In the genomic region with DNA sequence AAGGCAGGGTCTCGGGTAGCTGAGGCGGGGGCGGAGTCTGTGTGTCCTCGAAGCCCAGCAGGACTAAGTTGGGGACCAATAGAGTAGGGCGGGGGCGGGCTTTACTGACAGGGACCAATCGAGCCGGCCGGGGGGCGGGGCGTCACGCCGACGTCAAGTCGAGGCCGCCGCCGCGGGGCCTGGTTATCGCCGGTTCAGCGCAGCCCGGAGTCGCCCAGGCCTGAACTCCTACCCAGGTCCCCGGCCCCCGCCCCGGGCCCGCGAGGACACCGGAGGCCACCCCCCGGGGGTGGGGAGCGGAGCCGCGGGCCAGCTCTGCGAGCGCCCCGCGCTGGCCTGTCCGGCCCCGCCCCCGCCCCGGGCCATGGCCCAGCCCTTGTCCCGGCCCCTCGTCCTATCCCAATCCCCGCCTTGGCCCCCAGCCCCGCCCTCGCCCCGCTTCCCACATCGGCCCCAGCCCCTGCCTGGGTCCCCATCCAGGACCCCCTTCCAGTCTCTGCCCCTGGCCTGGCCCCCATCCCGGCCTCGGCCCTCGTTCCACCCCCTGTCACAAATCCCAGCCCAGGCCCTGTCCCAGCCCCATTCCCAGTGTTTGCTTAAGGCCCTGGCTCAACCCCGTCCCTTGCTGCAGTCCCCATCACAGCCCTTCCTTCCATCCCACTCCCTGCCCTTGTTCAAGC, we compare ENCODE assay signal across 7 cellular contexts. TPM values are rescaled to one million over a fixed set of nuclear protein-coding genes. Genes with fewer than 3 reads are reported as not detected.
DNase-seq lines count a peak whose midpoint lies in the region; ATAC-seq and TF ChIP-seq lines count a peak whose summit lies in the region.

A gene with protein sequence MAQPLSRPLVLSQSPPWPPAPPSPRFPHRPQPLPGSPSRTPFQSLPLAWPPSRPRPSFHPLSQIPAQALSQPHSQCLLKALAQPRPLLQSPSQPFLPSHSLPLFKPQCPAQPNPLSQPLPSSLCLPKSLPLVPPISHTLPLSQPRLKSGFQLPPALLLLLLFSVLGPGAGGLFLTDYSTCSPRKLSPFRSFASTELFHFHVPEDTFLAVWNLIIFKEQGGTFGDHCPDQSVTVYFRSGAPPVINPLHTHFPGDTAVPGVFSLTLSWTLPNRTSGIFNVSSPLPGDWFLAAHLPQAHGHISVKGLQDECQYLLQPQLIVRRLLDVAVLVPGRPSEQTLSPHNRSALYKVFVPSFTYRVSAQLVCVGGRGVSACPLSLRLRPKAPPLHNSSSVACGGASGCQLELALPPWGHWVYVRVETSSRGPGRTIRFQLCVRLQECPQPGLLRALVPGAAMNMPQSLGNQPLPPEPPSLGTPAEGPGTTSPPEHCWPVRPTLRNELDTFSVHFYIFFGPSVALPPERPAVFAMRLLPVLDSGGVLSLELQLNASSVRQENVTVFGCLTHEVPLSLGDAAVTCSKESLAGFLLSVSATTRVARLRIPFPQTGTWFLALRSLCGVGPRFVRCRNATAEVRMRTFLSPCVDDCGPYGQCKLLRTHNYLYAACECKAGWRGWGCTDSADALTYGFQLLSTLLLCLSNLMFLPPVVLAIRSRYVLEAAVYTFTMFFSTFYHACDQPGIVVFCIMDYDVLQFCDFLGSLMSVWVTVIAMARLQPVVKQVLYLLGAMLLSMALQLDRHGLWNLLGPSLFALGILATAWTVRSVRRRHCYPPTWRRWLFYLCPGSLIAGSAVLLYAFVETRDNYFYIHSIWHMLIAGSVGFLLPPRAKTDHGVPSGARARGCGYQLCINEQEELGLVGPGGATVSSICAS (plus strand): TSS at position 145 of the 680 bp plus-strand sequence. CDS start 220 bp downstream, at position 365.

- H3K4me2 ChIP-seq in smooth muscle cell = peak within 1 kb of the TSS; percentile 99

- intact Hi-C loops in breast epithelium (cut with DNase I; ENCODE audit: low total_unique reads) = no loop called here

- TF ChIP-seq CTCF in WERI-Rb-1 (IDR thresholded peaks at IDR 0.05; ENCODE audit: low read depth, low read length) = no peak
- TF ChIP-seq CTCF in breast epithelium (IDR thresholded peaks at IDR 0.05) = no peak
- TF ChIP-seq CTCF in smooth muscle cell (IDR thresholded peaks at IDR 0.05; ENCODE audit: borderline replicate concordance, insufficient read depth, poor library complexity, severe bottlenecking) = no peak

- H3K27me3 Mint-ChIP-seq in immature natural killer cell (ENCODE audit: low read depth in 3 of 3) = peaks cover 3 to 4% (median 4%) of the 10 kb centered on the region in 3 donors

- H3K27me3 ChIP-seq in WERI-Rb-1 (ENCODE audit: insufficient read depth, low read depth, severe bottlenecking) (no peaks in the 10 kb centered on the region), breast epithelium (no peaks in the 10 kb centered on the region), smooth muscle cell (ENCODE audit: low read depth) (no peaks in the 10 kb centered on the region)

- peak within 1 kb of the TSS; percentile 90 to 98 (median 96) for H3K4me3 Mint-ChIP-seq in immature natural killer cell

- no peaks in the 10 kb centered on the region for H4K20me1 ChIP-seq in smooth muscle cell (ENCODE audit: low read depth)

- H3K27ac ChIP-seq in WERI-Rb-1 (peak within 1 kb of the TSS; percentile 78), breast epithelium (peak within 1 kb of the TSS; percentile 93 to 99), smooth muscle cell (ENCODE audit: low read depth) (peak within 1 kb of the TSS; percentile 85)

- H3K79me2 ChIP-seq in smooth muscle cell (ENCODE audit: low read depth) = peaks cover 9% of the 10 kb centered on the region

- H3K27ac Mint-ChIP-seq in immature natural killer cell = peak within 1 kb of the TSS; percentile 65 to 95 (median 92)

- TF ChIP-seq POLR2A in breast epithelium (IDR thresholded peaks at IDR 0.05) = no peak

- H3K4me1 ChIP-seq in breast epithelium (peaks cover 2 to 16% of the 10 kb centered on the region in 2 donors), smooth muscle cell (ENCODE audit: low read depth) (peaks cover 8% of the 10 kb centered on the region)

- DNase-seq in NCI-H2171 treated with DMSO at 0.1 percent for 48 hours (lab: John Stamatoyannopoulos, UW) = peak; percentile 69
- peak; percentile 96 for DNase-seq in WERI-Rb-1
- DNase-seq in breast epithelium (ENCODE audit: low spot score in 2 of 2) = peak; percentile 98
- peak; percentile 85 to 90 (median 89) for DNase-seq in immature natural killer cell
- DNase-seq in smooth muscle cell (lab: John Stamatoyannopoulos, UW; ENCODE audit: unreplicated experiment) = peak; percentile 96

- H3K9ac ChIP-seq in smooth muscle cell (ENCODE audit: low read depth) = peak within 1 kb of the TSS; percentile 91

- peaks cover 13 to 26% of the 10 kb centered on the region in 2 donors for H3K4me1 Mint-ChIP-seq in immature natural killer cell

- H3K36me3 ChIP-seq in WERI-Rb-1 (no peaks in the 10 kb centered on the region), breast epithelium (no peaks in the 10 kb centered on the region), smooth muscle cell (ENCODE audit: low read depth) (no peaks in the 10 kb centered on the region)

- H3K9me3 ChIP-seq in WERI-Rb-1 (ENCODE audit: severe bottlenecking) (no peaks in the 10 kb centered on the region), breast epithelium (no peaks in the 10 kb centered on the region), smooth muscle cell (replicated peaks; ENCODE audit: low read depth) (no peaks in the 10 kb centered on the region)

- peak within 1 kb of the TSS; percentile 69 for H3K4me3 ChIP-seq in WERI-Rb-1 (ENCODE audit: low read depth, low read length)
- H3K4me3 ChIP-seq in breast epithelium = peak within 1 kb of the TSS; percentile 65 to 89 (median 77)
- peak within 1 kb of the TSS; percentile 97 for H3K4me3 ChIP-seq in smooth muscle cell

- ATAC-seq in GM18868 (IDR thresholded peaks at IDR 0.05; ENCODE audit: unreplicated experiment) = peak; percentile 74
- ATAC-seq in HG03097 (IDR thresholded peaks at IDR 0.05; ENCODE audit: low FRiP score, unreplicated experiment) = peak; percentile 57

- H2AFZ ChIP-seq in smooth muscle cell (ENCODE audit: low read depth) = peak within 1 kb of the TSS; percentile 99

- peaks cover 7% of the 10 kb centered on the region for H3F3A ChIP-seq in smooth muscle cell (ENCODE audit: low read depth)

- H3K9me3 Mint-ChIP-seq in immature natural killer cell = no peaks in the 10 kb centered on the region

- no peaks in the 10 kb centered on the region for H3K36me3 Mint-ChIP-seq in immature natural killer cell

- WGBS in smooth muscle cell (ENCODE audit: low lambda C conversion rate) = under 1% methylated on average over 22 of the region's 53 CpGs

RNA-seq across cellular contexts. Expression of the gene that starts here (rescaled TPM):
- total RNA-seq in breast epithelium (1 to 10 TPM; 4.9 to 7.9 (median 6.7) TPM), smooth muscle cell (4.5 and 4.9 TPM in 2 replicates)
- polyA plus RNA-seq in immature natural killer cell (1 to 10 TPM; 1.1 to 2.1 (median 1.6) TPM), smooth muscle cell (12.4 and 18.7 TPM in 2 replicates)

Comparison
In these comparisons a context has a peak if more than half of its experiments do, and no peak if none do; other contexts are left out.
1. Peak in every context shown above with its lines: DNase-seq, ATAC-seq, H3K4me3 ChIP-seq and H3K27ac ChIP-seq.